11 cellular contexts compared by ENCODE assay signal in the genomic region with DNA sequence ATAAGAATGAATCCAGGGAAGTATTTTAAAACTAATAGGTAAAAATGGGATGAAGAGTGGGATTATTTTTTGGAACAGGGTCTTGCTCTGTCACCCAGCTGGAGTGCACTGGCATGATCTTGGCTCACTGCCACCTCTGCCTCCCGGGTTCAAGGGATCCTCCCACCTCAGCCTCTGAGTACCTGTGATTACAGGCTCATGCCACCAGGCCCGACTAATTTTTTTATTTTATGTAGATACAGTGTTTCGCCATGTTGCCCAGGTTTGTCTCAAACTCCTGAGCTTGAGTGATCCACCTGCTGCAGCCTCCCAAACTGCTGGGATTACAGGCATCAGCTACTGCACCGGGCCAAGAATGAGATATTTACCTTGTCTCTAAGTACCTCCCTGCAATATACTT. TPM values are rescaled to one million over a fixed set of nuclear protein-coding genes. Genes with fewer than 3 reads are reported as not detected.
DNase-seq lines count a peak whose midpoint lies in the region; ATAC-seq and TF ChIP-seq lines count a peak whose summit lies in the region.
"Had no signal": no experiment of that assay in that cellular context is flagged by ENCODE, and none has a peak within 500 bp of the region (broad histone marks: within the 10 kb centered on the region; RNA-seq: fewer than 3 reads in every experiment).

No MANE protein-coding gene starts in this region.

- peaks cover 51% of the 10 kb centered on the region for H3K36me3 Mint-ChIP-seq in activated CD4-positive, alpha-beta T cell treated with anti-CD3 and anti-CD28 coated beads for 36 hours (ENCODE audit: low read depth)
- H3K36me3 Mint-ChIP-seq in activated CD8-positive, alpha-beta T cell treated with anti-CD3 and anti-CD28 coated beads, Interleukin-2, amount 10 ng/mL, durations not matched to agents 7 days and 5 days (ENCODE audit: low read depth) = peaks cover 61% of the 10 kb centered on the region

- H3K79me1 ChIP-seq in mesendoderm (ENCODE audit: low read length) = no peaks in the 10 kb centered on the region

- no peaks in the 10 kb centered on the region for H3K36me3 ChIP-seq in suprapubic skin
- no peaks in the 10 kb centered on the region for H3K36me3 ChIP-seq in hepatocyte (replicated peaks; ENCODE audit: insufficient read depth, low read depth)
- no peaks in the 10 kb centered on the region for H3K36me3 ChIP-seq in mesendoderm (ENCODE audit: control insufficient read depth, insufficient read depth, low read length)

- H2BK15ac ChIP-seq in mesendoderm (replicated peaks; ENCODE audit: low read depth) = no peak overlapping the region

- CTCF ChIA-PET in activated CD4-positive, alpha-beta T cell treated with anti-CD3 and anti-CD28 coated beads for 36 hours (lab: Charles Lee) = interaction anchor here (0.6 kb wide), 1 partner anchor 56 kb away, joined by 3 read pairs; no protein-coding TSS in a partner anchor
- CTCF ChIA-PET in activated CD8-positive, alpha-beta T cell treated with anti-CD3 and anti-CD28 coated beads, Interleukin-2, amount 10 ng/mL, durations not matched to agents 7 days and 5 days (lab: Charles Lee) = no interaction called here

- no peak for TF ChIP-seq EP300 in suprapubic skin (IDR thresholded peaks at IDR 0.05)

- H3K4me3 Mint-ChIP-seq in activated CD4-positive, alpha-beta T cell treated with anti-CD3 and anti-CD28 coated beads for 36 hours = no peak overlapping the region
- H3K4me3 Mint-ChIP-seq in activated CD8-positive, alpha-beta T cell treated with anti-CD3 and anti-CD28 coated beads, Interleukin-2, amount 10 ng/mL, durations not matched to agents 7 days and 5 days = no peak overlapping the region

- H3K4ac ChIP-seq in mesendoderm (ENCODE audit: low read depth, low read length) = no peak overlapping the region

- TF ChIP-seq POLR2A in suprapubic skin (IDR thresholded peaks at IDR 0.05) = no peak

- intact Hi-C loops in activated CD4-positive, alpha-beta T cell treated with anti-CD3 and anti-CD28 coated beads for 36 hours (cut with DNase I, micrococcal nuclease) = loop anchor here (1.0 kb wide), 3 partner anchors 8 to 121 kb away; no protein-coding TSS in a partner anchor

- H2AK5ac ChIP-seq in mesendoderm (ENCODE audit: low read length) = no peak overlapping the region

- H3K27ac Mint-ChIP-seq in activated CD4-positive, alpha-beta T cell treated with anti-CD3 and anti-CD28 coated beads for 36 hours = peak overlapping the region; percentile 93
- H3K27ac Mint-ChIP-seq in activated CD8-positive, alpha-beta T cell treated with anti-CD3 and anti-CD28 coated beads, Interleukin-2, amount 10 ng/mL, durations not matched to agents 7 days and 5 days = peak overlapping the region; percentile 6

- peaks cover 90% of the 10 kb centered on the region for H3K4me1 Mint-ChIP-seq in activated CD4-positive, alpha-beta T cell treated with anti-CD3 and anti-CD28 coated beads for 36 hours
- peaks cover 81% of the 10 kb centered on the region for H3K4me1 Mint-ChIP-seq in activated CD8-positive, alpha-beta T cell treated with anti-CD3 and anti-CD28 coated beads, Interleukin-2, amount 10 ng/mL, durations not matched to agents 7 days and 5 days (ENCODE audit: low read depth)

- peak overlapping the region; percentile 26 for H3K27ac ChIP-seq in suprapubic skin
- no peak overlapping the region for H3K27ac ChIP-seq in hepatocyte
- no peak overlapping the region for H3K27ac ChIP-seq in mesendoderm (ENCODE audit: low read depth, low read length)

- H2BK5ac ChIP-seq in mesendoderm (ENCODE audit: low read length) = no peak overlapping the region

- no peak overlapping the region for H3K4me3 ChIP-seq in suprapubic skin
- no peak overlapping the region for H3K4me3 ChIP-seq in hepatocyte
- no peak overlapping the region for H3K4me3 ChIP-seq in mesendoderm (ENCODE audit: low read length)

- no peaks in the 10 kb centered on the region for H3K27me3 Mint-ChIP-seq in activated CD4-positive, alpha-beta T cell treated with anti-CD3 and anti-CD28 coated beads for 36 hours
- H3K27me3 Mint-ChIP-seq in activated CD8-positive, alpha-beta T cell treated with anti-CD3 and anti-CD28 coated beads, Interleukin-2, amount 10 ng/mL, durations not matched to agents 7 days and 5 days (ENCODE audit: low read depth) = no peaks in the 10 kb centered on the region

- H3K56ac ChIP-seq in mesendoderm (ENCODE audit: low read length) = no peak overlapping the region

- no peak for ATAC-seq in activated CD4-positive, alpha-beta T cell treated with anti-CD3 and anti-CD28 coated beads for 36 hours
- ATAC-seq in activated CD8-positive, alpha-beta T cell treated with anti-CD3 and anti-CD28 coated beads, Interleukin-2, amount 10 ng/mL, durations not matched to agents 7 days and 5 days = no peak
- no peak for ATAC-seq in left lobe of liver

- no peak for DNase-seq in activated CD4-positive, alpha-beta T cell treated with anti-CD3 and anti-CD28 coated beads for 36 hours
- DNase-seq in activated CD4-positive, alpha-beta T cell treated with anti-CD3 and anti-CD28 coated beads, Interleukin-2, amount 50 U/mL, for 1 hour = no peak
- DNase-seq in activated CD8-positive, alpha-beta T cell treated with anti-CD3 and anti-CD28 coated beads, Interleukin-2, amount 10 ng/mL, durations not matched to agents 7 days and 5 days = no peak
- DNase-seq in left lobe of liver (ENCODE audit: low spot score) = peak; percentile 33
- DNase-seq in suprapubic skin (ENCODE audit: low spot score in 2 of 2) = no peak
- no peak for DNase-seq in germinal center (ENCODE audit: low spot score)
- no peak for DNase-seq in hepatocyte (ENCODE audit: low spot score)
- DNase-seq in mesendoderm = no peak
- DNase-seq: activated gamma-delta T cell, NCI-H1694 treated with DMSO at 0.1 percent for 48 hours, NCI-H82 had no signal

- H2AFZ ChIP-seq in hepatocyte = no peak overlapping the region

- WGBS in suprapubic skin = 76% methylated on average over 4 of the region's 4 CpGs
- 90% methylated on average over 4 of the region's 4 CpGs for WGBS in hepatocyte (ENCODE audit: low lambda C conversion rate, missing lambda C conversion rate)
- WGBS in mesendoderm (ENCODE audit: extremely low coverage, insufficient coverage, low lambda C conversion rate) = no CpG with 5 or more reads among the region's 4 CpGs

- TF ChIP-seq CTCF in suprapubic skin (IDR thresholded peaks at IDR 0.05) (peak in 1 of 2 donors; percentile 5), hepatocyte (IDR thresholded peaks at IDR 0.05; ENCODE audit: poor library complexity) (no peak)

- H3K9me3 Mint-ChIP-seq in activated CD4-positive, alpha-beta T cell treated with anti-CD3 and anti-CD28 coated beads for 36 hours (ENCODE audit: low read depth) = peaks cover 7% of the 10 kb centered on the region
- no peaks in the 10 kb centered on the region for H3K9me3 Mint-ChIP-seq in activated CD8-positive, alpha-beta T cell treated with anti-CD3 and anti-CD28 coated beads, Interleukin-2, amount 10 ng/mL, durations not matched to agents 7 days and 5 days (ENCODE audit: insufficient read depth)

- POLR2A ChIA-PET in activated CD4-positive, alpha-beta T cell treated with anti-CD3 and anti-CD28 coated beads for 36 hours (lab: Charles Lee) = interaction anchor here (2.1 kb wide), 1 partner anchor 9 kb away, joined by 6 read pairs; no protein-coding TSS in a partner anchor
- POLR2A ChIA-PET in activated CD8-positive, alpha-beta T cell treated with anti-CD3 and anti-CD28 coated beads, Interleukin-2, amount 10 ng/mL, durations not matched to agents 7 days and 5 days (lab: Charles Lee) = no interaction called here

- no peak overlapping the region for H3K9ac ChIP-seq in mesendoderm (ENCODE audit: low read length)

- no peak overlapping the region for H2BK120ac ChIP-seq in mesendoderm (ENCODE audit: low read depth, low read length)

- H3K9me2 ChIP-seq in hepatocyte (replicated peaks; ENCODE audit: insufficient read depth) = no peaks in the 10 kb centered on the region

- H3K18ac ChIP-seq in mesendoderm (ENCODE audit: low read length) = no peak overlapping the region

- peaks cover 5% of the 10 kb centered on the region for H3K79me2 ChIP-seq in hepatocyte
- H3K79me2 ChIP-seq in mesendoderm (ENCODE audit: control insufficient read depth, insufficient read depth, low read length) = no peaks in the 10 kb centered on the region

- H3K9me3 ChIP-seq in suprapubic skin = no peaks in the 10 kb centered on the region
- H3K9me3 ChIP-seq in hepatocyte (ENCODE audit: low read depth) = no peaks in the 10 kb centered on the region

- H3K4me2 ChIP-seq in hepatocyte (no peak overlapping the region), mesendoderm (ENCODE audit: low read length) (no peak overlapping the region)

- H4K8ac ChIP-seq in mesendoderm (ENCODE audit: low read depth, low read length) = no peak overlapping the region

- H3K27me3 ChIP-seq in suprapubic skin (no peaks in the 10 kb centered on the region), hepatocyte (no peaks in the 10 kb centered on the region), mesendoderm (ENCODE audit: insufficient read depth, low read length, poor library complexity) (no peaks in the 10 kb centered on the region)

- no peak overlapping the region for H4K5ac ChIP-seq in mesendoderm (ENCODE audit: low read length)

- no peak overlapping the region for H3K23ac ChIP-seq in mesendoderm (ENCODE audit: low read length)

- peaks cover 35% of the 10 kb centered on the region for H3K4me1 ChIP-seq in suprapubic skin
- peaks cover 14% of the 10 kb centered on the region for H3K4me1 ChIP-seq in hepatocyte (ENCODE audit: insufficient read depth)
- H3K4me1 ChIP-seq in mesendoderm (ENCODE audit: control insufficient read depth, low read depth, low read length) = peaks cover 5% of the 10 kb centered on the region

- H4K20me1 ChIP-seq in hepatocyte (ENCODE audit: insufficient read depth, poor library complexity, severe bottlenecking) = no peaks in the 10 kb centered on the region

RNA-seq across cellular contexts. Expression of gene NSMCE1, which starts 22.1 kb away (rescaled TPM):
- total RNA-seq in activated CD4-positive, alpha-beta T cell treated with anti-CD3 and anti-CD28 coated beads for 36 hours = 100 to 1,000 TPM; 110 to 127 TPM
- 10 to 100 TPM; 87.3 to 94.9 TPM for total RNA-seq in activated CD8-positive, alpha-beta T cell treated with anti-CD3 and anti-CD28 coated beads, Interleukin-2, amount 10 ng/mL, durations not matched to agents 7 days and 5 days
- 27.9 TPM for total RNA-seq in left lobe of liver
- 10 to 100 TPM; 23.0 to 32.2 (median 29.3) TPM for total RNA-seq in suprapubic skin
- 35.0 and 40.8 TPM in 2 replicates for total RNA-seq in hepatocyte
- polyA plus RNA-seq in hepatocyte = 58.2 and 66.3 TPM in 2 replicates
- 28.5 TPM for polyA plus RNA-seq in mesendoderm (2013, experiment 1 of 2)
- 28.2 TPM for polyA plus RNA-seq in mesendoderm (2013, experiment 2 of 2)

RNA-seq across cellular contexts. Expression of gene KDM8, which starts 43.1 kb away (rescaled TPM):
- total RNA-seq in activated CD4-positive, alpha-beta T cell treated with anti-CD3 and anti-CD28 coated beads for 36 hours = 10 to 100 TPM in 1 of 2 experiments, 1 to 10 TPM in 1; 9.8 to 10.4 TPM
- total RNA-seq in activated CD8-positive, alpha-beta T cell treated with anti-CD3 and anti-CD28 coated beads, Interleukin-2, amount 10 ng/mL, durations not matched to agents 7 days and 5 days = 10 to 100 TPM; 14.7 to 15.0 TPM
- total RNA-seq in left lobe of liver = 73.7 TPM
- 1 to 10 TPM; 1.3 to 5.0 (median 3.7) TPM for total RNA-seq in suprapubic skin
- total RNA-seq in hepatocyte = 7.2 and 11.5 TPM in 2 replicates
- polyA plus RNA-seq in hepatocyte = 5.6 and 9.7 TPM in 2 replicates
- 5.4 TPM for polyA plus RNA-seq in mesendoderm (2013, experiment 1 of 2)
- 4.7 TPM for polyA plus RNA-seq in mesendoderm (2013, experiment 2 of 2)
